9 cellular contexts compared by ENCODE assay signal in genomic region chr9:38227656-38228055, GRCh38.
DNase-seq lines count a peak whose midpoint lies in the region; ATAC-seq and TF ChIP-seq lines count a peak whose summit lies in the region.
"Had no signal": no experiment of that assay in that cellular context is flagged by ENCODE, and none has a peak within 500 bp of the region (broad histone marks: within the 10 kb centered on the region; RNA-seq: fewer than 3 reads in every experiment).

No MANE protein-coding gene starts in this region.

- H3K9me3 ChIP-seq in gastroesophageal sphincter: no peaks in the 10 kb centered on the region
- H3K9me3 ChIP-seq: prostate gland had no signal

- no peak for TF ChIP-seq POLR2A in gastroesophageal sphincter (IDR thresholded peaks at IDR 0.05)

- TF ChIP-seq CTCF in VCaP (conservative IDR thresholded peaks at IDR 0.05) (no peak), gastroesophageal sphincter (IDR thresholded peaks at IDR 0.05) (no peak)

- peaks cover 0 to 14% (median 8%) of the 10 kb centered on the region in 3 donors for H3K4me1 ChIP-seq in gastroesophageal sphincter
- H3K4me1 ChIP-seq: prostate gland had no signal

- WGBS in gastroesophageal sphincter (ENCODE audit: low coverage in 1 of 2), 2 donors: 53 to 60% methylated on average over 8 to 10 of the region's 10 CpGs

- no peak for TF ChIP-seq EP300 in gastroesophageal sphincter (IDR thresholded peaks at IDR 0.05)

- ATAC-seq in gastroesophageal sphincter: no peak
- ATAC-seq in HG03521 (IDR thresholded peaks at IDR 0.05; ENCODE audit: unreplicated experiment): no peak

- DNase-seq in DMS153 (lab: John Stamatoyannopoulos, UW) (peak; percentile 38), M059J (ENCODE audit: low read depth) (peak; percentile 55), islet precursor cell (peak; percentile 78), occipital lobe (lab: John Stamatoyannopoulos, UW) (no peak), putamen (ENCODE audit: low spot score) (no peak)

- peaks cover 24% of the 10 kb centered on the region for H3K27me3 ChIP-seq in gastroesophageal sphincter

- H3K36me3 ChIP-seq in gastroesophageal sphincter: no peaks in the 10 kb centered on the region
- H3K36me3 ChIP-seq: prostate gland had no signal

- peak overlapping the region; percentile 48 for H3K27ac ChIP-seq in VCaP
- H3K27ac ChIP-seq in gastroesophageal sphincter: no peak overlapping the region
- H3K27ac ChIP-seq: prostate gland had no signal

- H3K4me3 ChIP-seq in gastroesophageal sphincter: no peak overlapping the region
- H3K4me3 ChIP-seq: prostate gland had no signal

Comparison
In these comparisons a context has a peak if more than half of its experiments do, and no peak if none do; other contexts are left out.
1. DNase-seq: peak in DMS153 (single experiment), M059J (single experiment) and islet precursor cell (single experiment); none in occipital lobe (single experiment) and putamen (single experiment).